In the genomic region with DNA sequence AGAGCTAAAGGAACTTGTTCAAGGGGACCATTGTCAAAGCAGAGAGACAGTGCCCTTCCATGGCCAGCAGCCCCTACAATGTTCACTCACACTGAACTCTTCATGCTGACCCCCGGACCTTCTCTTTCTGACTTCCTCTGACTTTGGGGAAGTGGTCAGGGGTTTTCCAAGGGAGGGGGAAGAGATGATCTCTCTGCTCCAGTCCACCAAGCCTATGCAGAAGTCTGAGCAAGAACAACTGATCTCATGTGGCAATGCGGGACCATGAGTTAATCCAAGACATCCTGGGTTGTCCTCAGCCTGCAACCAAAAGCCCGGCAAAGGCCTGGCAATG, we compare ENCODE assay signal across 9 cellular contexts. TPM values are rescaled to one million over a fixed set of nuclear protein-coding genes. Genes with fewer than 3 reads are reported as not detected.
DNase-seq lines count a peak whose midpoint lies in the region; ATAC-seq and TF ChIP-seq lines count a peak whose summit lies in the region.
"Had no signal": no experiment of that assay in that cellular context is flagged by ENCODE, and none has a peak within 500 bp of the region (broad histone marks: within the 10 kb centered on the region; RNA-seq: fewer than 3 reads in every experiment).

No MANE protein-coding gene starts in this region.

- H3K9me3 ChIP-seq in tibial artery, result no peaks in the 10 kb centered on the region
- H3K9me3 ChIP-seq in thyroid gland, result no peaks in the 10 kb centered on the region

- H3K4me3 ChIP-seq in tibial artery (no peak overlapping the region), thyroid gland (replicated peaks in 1 of 3) (no peak overlapping the region)

- H3K36me3 ChIP-seq in tibial artery (no peaks in the 10 kb centered on the region), thyroid gland (no peaks in the 10 kb centered on the region)

- H3K27me3 ChIP-seq in tibial artery, result no peaks in the 10 kb centered on the region
- H3K27me3 ChIP-seq in thyroid gland, result no peaks in the 10 kb centered on the region

- H3K4me1 ChIP-seq in tibial artery (peaks cover 0 to 25% (median 9%) of the 10 kb centered on the region in 4 donors), thyroid gland (peaks cover 0 to 8% of the 10 kb centered on the region in 2 donors)

- WGBS in thyroid gland, 2 donors, result 93 to 94% methylated on average over 3 of the region's 3 CpGs

- TF ChIP-seq CTCF in tibial artery (IDR thresholded peaks at IDR 0.05) (no peak), thyroid gland (IDR thresholded peaks at IDR 0.05) (no peak)

- H3K27ac ChIP-seq in tibial artery (peak overlapping the region; percentile 68 to 79), thyroid gland (no peak overlapping the region)

- DNase-seq in OCI-M1 (lab: John Stamatoyannopoulos, UW) (peak; percentile 67), islet precursor cell (peak; percentile 35), tibial artery (no peak), thyroid gland (no peak), NCI-H1092 treated with DMSO at 0.1 percent for 48 hours (lab: John Stamatoyannopoulos, UW) (no peak), NCI-H1105 treated with DMSO at 0.1 percent for 48 hours (lab: John Stamatoyannopoulos, UW) (no peak)

- no peak for TF ChIP-seq POLR2A in thyroid gland (IDR thresholded peaks at IDR 0.05)

- intact Hi-C loops in tibial artery (cut with DNase I; ENCODE audit: low total_unique reads), result loop anchor here (2.0 kb wide), 1 partner anchor 53 kb away; no protein-coding TSS in a partner anchor
- intact Hi-C loops in thyroid gland (cut with DNase I), result loop anchor here (2.0 kb wide), 1 partner anchor 53 kb away; no protein-coding TSS in a partner anchor

- peak; percentile 28 for ATAC-seq in HG02610 (IDR thresholded peaks at IDR 0.05; ENCODE audit: unreplicated experiment)

RNA-seq across cellular contexts. Expression of a gene that starts 11.6 kb away (rescaled TPM):
- 10 to 100 TPM; 47.4 to 80.1 (median 66.6) TPM for total RNA-seq in thyroid gland

RNA-seq across cellular contexts. Expression of a gene that starts 30.8 kb away (rescaled TPM):
- total RNA-seq in thyroid gland, result 100 to 1,000 TPM in 3 of 4 donors, 10 to 100 TPM in 1; 78.6 to 193 (median 130) TPM

RNA-seq across cellular contexts. Expression of a gene that starts 48.5 kb away (rescaled TPM):
- not detected for total RNA-seq in thyroid gland
- total RNA-seq: activated T-cell treated with anti-CD3 and anti-CD28 coated beads, Interleukin-2, amount 50 U/mL, for 4 hours; lung microvascular endothelial cell had no signal

RNA-seq across cellular contexts. Expression of a gene that starts 55.7 kb away (rescaled TPM):
- total RNA-seq in thyroid gland, result 100 to 1,000 TPM in 1 of 4 donors, 10 to 100 TPM in 3; 58.5 to 114 (median 60.6) TPM

Comparison
In these comparisons a context has a peak if more than half of its experiments do, and no peak if none do; other contexts are left out.
1. DNase-seq: peak in OCI-M1 (single experiment) and islet precursor cell (single experiment); none in tibial artery (0 of 2), thyroid gland (0 of 2), NCI-H1092 treated with DMSO at 0.1 percent for 48 hours (single experiment) and NCI-H1105 treated with DMSO at 0.1 percent for 48 hours (single experiment).
2. H3K27ac ChIP-seq: peak in tibial artery (2 of 2); none in thyroid gland (0 of 3).